In genomic region chr14:59346796-59347510, GRCh38 we compare ENCODE assay signal across 16 cellular contexts.
DNase-seq lines count a peak whose midpoint lies in the region; ATAC-seq and TF ChIP-seq lines count a peak whose summit lies in the region.
"Had no signal": no experiment of that assay in that cellular context is flagged by ENCODE, and none has a peak within 500 bp of the region (broad histone marks: within the 10 kb centered on the region; RNA-seq: fewer than 3 reads in every experiment).

No MANE protein-coding gene starts in this region.

- H3K27ac Mint-ChIP-seq in brain: peak overlapping the region in 4 of 5 experiments; percentile 46 to 79 (median 62)
- H3K27ac Mint-ChIP-seq: activated T-helper 17 cell treated with anti-CD3 and anti-CD28 coated beads, Interleukin-2, amount 50 U/mL, for 72 hours had no signal

- ATAC-seq in gastroesophageal sphincter: no peak
- ATAC-seq in HG02885 (IDR thresholded peaks at IDR 0.05; ENCODE audit: poor library complexity, unreplicated experiment): no peak
- ATAC-seq in activated CD4-positive, CD25-positive, alpha-beta regulatory T cell treated with anti-CD3 and anti-CD28 coated beads, Interleukin-2, amount 50 U/mL, for 24 hours: no peak
- ATAC-seq: activated T-helper 17 cell treated with anti-CD3 and anti-CD28 coated beads, Interleukin-2, amount 50 U/mL, for 72 hours; gastrocnemius medialis; pancreas had no signal

- H3K9me3 ChIP-seq in gastroesophageal sphincter (no peaks in the 10 kb centered on the region), smooth muscle cell (replicated peaks; ENCODE audit: low read depth) (no peaks in the 10 kb centered on the region)
- H3K9me3 ChIP-seq: Caco-2, gastrocnemius medialis, pancreas had no signal

- 12 to 21% methylated on average over 5 of the region's 5 CpGs for WGBS in gastroesophageal sphincter (ENCODE audit: low coverage in 1 of 2), 2 donors
- 18% methylated on average over 5 of the region's 5 CpGs for whole genome bisulfite sequencing in smooth muscle cell (ENCODE audit: low lambda C conversion rate)

- peak overlapping the region; percentile 74 for H3K4me2 ChIP-seq in smooth muscle cell

- H3K36me3 ChIP-seq in gastroesophageal sphincter (peaks cover 0 to 26% of the 10 kb centered on the region in 2 donors), smooth muscle cell (ENCODE audit: low read depth) (no peaks in the 10 kb centered on the region)
- H3K36me3 ChIP-seq: gastrocnemius medialis had no signal

- no peak overlapping the region for H2AFZ ChIP-seq in smooth muscle cell (ENCODE audit: low read depth)

- no peaks in the 10 kb centered on the region for H4K20me1 ChIP-seq in smooth muscle cell (ENCODE audit: low read depth)

- H3K79me2 ChIP-seq in smooth muscle cell (ENCODE audit: low read depth): no peaks in the 10 kb centered on the region

- DNase-seq in GM03348 (ENCODE audit: low spot score) (peak; percentile 29), smooth muscle cell (lab: John Stamatoyannopoulos, UW; ENCODE audit: unreplicated experiment) (no peak), GDM1 (lab: John Stamatoyannopoulos, UW) (no peak)
- no peak for DNase-seq in stimulated activated CD4-positive, alpha-beta T cell treated with anti-CD3 and anti-CD28 coated beads, Interleukin-1b, Interleukin-23, amount 100 ng/mL, for 48 hours
- DNase-seq: amygdala, Caco-2, gastrocnemius medialis, NCI-H1694, NCI-H510A, pancreas, WERI-Rb-1 had no signal

- H3K4me3 ChIP-seq in gastroesophageal sphincter: no peak overlapping the region
- H3K4me3 ChIP-seq in smooth muscle cell: no peak overlapping the region
- H3K4me3 ChIP-seq: gastrocnemius medialis, pancreas had no signal

- peak overlapping the region; percentile 30 for H3K9ac ChIP-seq in smooth muscle cell (ENCODE audit: low read depth)

- no peak overlapping the region for H3K4me3 Mint-ChIP-seq in brain
- H3K4me3 Mint-ChIP-seq: activated T-helper 17 cell treated with anti-CD3 and anti-CD28 coated beads, Interleukin-2, amount 50 U/mL, for 72 hours had no signal

- peaks cover 29% of the 10 kb centered on the region for H3K36me3 Mint-ChIP-seq in brain

- no peaks in the 10 kb centered on the region for H3K9me3 Mint-ChIP-seq in brain
- H3K9me3 Mint-ChIP-seq: activated T-helper 17 cell treated with anti-CD3 and anti-CD28 coated beads, Interleukin-2, amount 50 U/mL, for 72 hours had no signal

- no peaks in the 10 kb centered on the region for H3K27me3 Mint-ChIP-seq in brain
- H3K27me3 Mint-ChIP-seq: activated T-helper 17 cell treated with anti-CD3 and anti-CD28 coated beads, Interleukin-2, amount 50 U/mL, for 72 hours had no signal

- peak overlapping the region; percentile 82 to 99 (median 86) for H3K27ac ChIP-seq in gastroesophageal sphincter
- H3K27ac ChIP-seq in smooth muscle cell (ENCODE audit: low read depth): peak overlapping the region; percentile 84
- H3K27ac ChIP-seq: gastrocnemius medialis, pancreas, WERI-Rb-1 had no signal

- TF ChIP-seq EP300 in gastroesophageal sphincter (IDR thresholded peaks at IDR 0.05): no peak

- H3K4me1 Mint-ChIP-seq in brain: peaks cover 54% of the 10 kb centered on the region
- H3K4me1 Mint-ChIP-seq: activated T-helper 17 cell treated with anti-CD3 and anti-CD28 coated beads, Interleukin-2, amount 50 U/mL, for 72 hours had no signal

- no peaks in the 10 kb centered on the region for H3K27me3 ChIP-seq in gastroesophageal sphincter
- no peaks in the 10 kb centered on the region for H3K27me3 ChIP-seq in smooth muscle cell (ENCODE audit: low read depth)
- H3K27me3 ChIP-seq: gastrocnemius medialis, pancreas had no signal

- peaks cover 16 to 99% (median 40%) of the 10 kb centered on the region in 3 donors for H3K4me1 ChIP-seq in gastroesophageal sphincter
- H3K4me1 ChIP-seq in smooth muscle cell (ENCODE audit: low read depth): peaks cover 40% of the 10 kb centered on the region

- TF ChIP-seq CTCF in brain (conservative IDR thresholded peaks at IDR 0.05) (no peak), gastroesophageal sphincter (IDR thresholded peaks at IDR 0.05) (no peak), smooth muscle cell (IDR thresholded peaks at IDR 0.05; ENCODE audit: borderline replicate concordance, insufficient read depth, poor library complexity, severe bottlenecking) (no peak)

- peaks cover 28% of the 10 kb centered on the region for H3F3A ChIP-seq in smooth muscle cell (ENCODE audit: low read depth)

- TF ChIP-seq POLR2A in gastroesophageal sphincter (IDR thresholded peaks at IDR 0.05): no peak
